ENCODE assay signal across 8 cellular contexts in genomic region chr1:151990856-151991198, GRCh38. TPM values are rescaled to one million over a fixed set of nuclear protein-coding genes. Genes with fewer than 3 reads are reported as not detected.
DNase-seq lines count a peak whose midpoint lies in the region; ATAC-seq and TF ChIP-seq lines count a peak whose summit lies in the region.

No MANE protein-coding gene starts in this region.

- POLR2A ChIA-PET in Panc1 (lab: Charles Lee), result no interaction called here

- no peak overlapping the region for H2BK120ac ChIP-seq in mesendoderm (ENCODE audit: low read depth, low read length)

- CTCF ChIA-PET in Panc1 (lab: Charles Lee), result no interaction called here

- in situ Hi-C loops in Panc1 (cut with HindIII; ENCODE audit: low pct_unique_long_range_greater_than_20kb, low sequenced_read_pairs), result no loop called here

- no peak for ATAC-seq in Panc1
- ATAC-seq in GM18505 (IDR thresholded peaks at IDR 0.05; ENCODE audit: unreplicated experiment), result no peak

- peaks cover 63% of the 10 kb centered on the region for H3K36me3 Mint-ChIP-seq in T-helper 2 cell treated with Interferon-gamma antibody and Interleukin-4, amounts not matched to agents 5 μg/mL and 100 μg/mL, for 36 hours (ENCODE audit: low read depth)

- TF ChIP-seq CTCF in Panc1 (IDR thresholded peaks at IDR 0.05) (no peak), fibroblast of mammary gland (conservative IDR thresholded peaks at IDR 0.05; ENCODE audit: control insufficient read depth, insufficient read depth, low read depth, low read length) (no peak), stomach (IDR thresholded peaks at IDR 0.05) (no peak)

- no peak overlapping the region for H2BK15ac ChIP-seq in mesendoderm (replicated peaks; ENCODE audit: low read depth)

- no peak overlapping the region for H3K4me2 ChIP-seq in mesendoderm (ENCODE audit: low read length)

- H3K4me3 ChIP-seq in Panc1 (ENCODE audit: low read depth in 2 of 2, low read length in 2 of 2) (peak overlapping the region; percentile 67 to 83), fibroblast of mammary gland (ENCODE audit: control insufficient read depth, low read depth, low read length) (peak overlapping the region; percentile 66), stomach (peak overlapping the region in 2 of 4 donors; percentile 80), mesendoderm (ENCODE audit: low read length) (no peak overlapping the region)

- WGBS in stomach, 5 donors, result 11 to 18% (median 12%) methylated on average over 5 of the region's 5 CpGs
- WGBS in mesendoderm (ENCODE audit: extremely low coverage, insufficient coverage, low lambda C conversion rate), result no CpG with 5 or more reads among the region's 5 CpGs

- H3K36me3 ChIP-seq in Panc1 (ENCODE audit: control insufficient read depth, insufficient read depth, low read length), result peaks cover 18% of the 10 kb centered on the region; the same call in 1 of the 2 replicates
- peaks cover 0 to 10% (median 3%) of the 10 kb centered on the region in 4 donors for H3K36me3 ChIP-seq in stomach
- no peaks in the 10 kb centered on the region for H3K36me3 ChIP-seq in mesendoderm (ENCODE audit: control insufficient read depth, insufficient read depth, low read length)

- H2BK5ac ChIP-seq in mesendoderm (ENCODE audit: low read length), result no peak overlapping the region

- H3K27me3 Mint-ChIP-seq in T-helper 2 cell treated with Interferon-gamma antibody and Interleukin-4, amounts not matched to agents 5 μg/mL and 100 μg/mL, for 36 hours (ENCODE audit: low read depth), result no peaks in the 10 kb centered on the region

- H3K27ac ChIP-seq in Panc1 (ENCODE audit: low read length) (peak overlapping the region; percentile 99), stomach (peak overlapping the region in 4 of 5 donors; percentile 62 to 98 (median 91)), mesendoderm (ENCODE audit: low read depth, low read length) (no peak overlapping the region)

- H3K4me1 Mint-ChIP-seq in T-helper 2 cell treated with Interferon-gamma antibody and Interleukin-4, amounts not matched to agents 5 μg/mL and 100 μg/mL, for 36 hours (ENCODE audit: low read depth), result peaks cover 58% of the 10 kb centered on the region

- no peak overlapping the region for H3K18ac ChIP-seq in mesendoderm (ENCODE audit: low read length)

- no peak overlapping the region for H4K8ac ChIP-seq in mesendoderm (ENCODE audit: low read depth, low read length)

- H3K9ac ChIP-seq in mesendoderm (ENCODE audit: low read length), result no peak overlapping the region

- peaks cover 2% of the 10 kb centered on the region for H3K79me1 ChIP-seq in mesendoderm (ENCODE audit: low read length)

- H3K4ac ChIP-seq in mesendoderm (ENCODE audit: low read depth, low read length), result no peak overlapping the region

- H2AK5ac ChIP-seq in mesendoderm (ENCODE audit: low read length), result no peak overlapping the region

- intact Hi-C loops in Panc1 (cut with micrococcal nuclease; ENCODE audit: unreplicated experiment), result no loop called here
- intact Hi-C loops in stomach (cut with DNase I; ENCODE audit: low total_unique reads), result no loop called here

- H3K4me1 ChIP-seq in Panc1 (ENCODE audit: control insufficient read depth, insufficient read depth, low read length) (peaks cover 61% of the 10 kb centered on the region), stomach (peaks cover 56 to 77% (median 68%) of the 10 kb centered on the region in 4 donors), mesendoderm (ENCODE audit: control insufficient read depth, low read depth, low read length) (peaks cover 13% of the 10 kb centered on the region)

- H3K23ac ChIP-seq in mesendoderm (ENCODE audit: low read length), result no peak overlapping the region

- TF ChIP-seq POLR2A in stomach (IDR thresholded peaks at IDR 0.05), result no peak
- no peak for TF ChIP-seq POLR2A in GM18505 (IDR thresholded peaks at IDR 0.05; ENCODE audit: borderline replicate concordance, extremely low read depth, insufficient read depth, insufficient read length)

- peaks cover 31% of the 10 kb centered on the region for H3K79me2 ChIP-seq in mesendoderm (ENCODE audit: control insufficient read depth, insufficient read depth, low read length)

- no peak for DNase-seq in T-helper 2 cell treated with Interferon-gamma antibody and Interleukin-4, amounts not matched to agents 5 μg/mL and 100 μg/mL, for 36 hours (ENCODE audit: low spot score)
- no peak for DNase-seq in T-helper 2 cell
- DNase-seq in Panc1 (ENCODE audit: low read depth, low spot score), result no peak
- DNase-seq in fibroblast of mammary gland (ENCODE audit: low read depth), result peak; percentile 77
- DNase-seq in stomach, result peak; percentile 55
- DNase-seq in mesendoderm, result no peak
- DNase-seq in NCI-H2227 treated with DMSO at 0.1 percent for 48 hours (lab: John Stamatoyannopoulos, UW), result no peak

- H3K9me3 ChIP-seq in Panc1 (ENCODE audit: control insufficient read depth, insufficient read depth, low read depth, low read length) (no peaks in the 10 kb centered on the region), stomach (no peaks in the 10 kb centered on the region)

- H3K27me3 ChIP-seq in Panc1 (ENCODE audit: control insufficient read depth, insufficient read depth, low read length), result no peaks in the 10 kb centered on the region
- peaks cover 0 to 9% (median 0%) of the 10 kb centered on the region in 3 donors for H3K27me3 ChIP-seq in stomach
- H3K27me3 ChIP-seq in mesendoderm (ENCODE audit: insufficient read depth, low read length, poor library complexity), result no peaks in the 10 kb centered on the region

- H4K5ac ChIP-seq in mesendoderm (ENCODE audit: low read length), result no peak overlapping the region

- no TSS peak for BruUV-seq in Panc1 (replicated peaks; lab: Mats Ljungman, UMichigan)

- TF ChIP-seq EP300 in stomach (IDR thresholded peaks at IDR 0.05), result no peak

- no peak overlapping the region for H3K56ac ChIP-seq in mesendoderm (ENCODE audit: low read length)

- no peaks in the 10 kb centered on the region for H3K9me3 Mint-ChIP-seq in T-helper 2 cell treated with Interferon-gamma antibody and Interleukin-4, amounts not matched to agents 5 μg/mL and 100 μg/mL, for 36 hours

- H3K4me3 Mint-ChIP-seq in T-helper 2 cell treated with Interferon-gamma antibody and Interleukin-4, amounts not matched to agents 5 μg/mL and 100 μg/mL, for 36 hours, result peak overlapping the region; percentile 99

- no peak overlapping the region for H3K27ac Mint-ChIP-seq in T-helper 2 cell treated with Interferon-gamma antibody and Interleukin-4, amounts not matched to agents 5 μg/mL and 100 μg/mL, for 36 hours

RNA-seq across cellular contexts. Expression of gene S100A10, which starts 2.8 kb away (rescaled TPM):
- total RNA-seq in Panc1 (2021; ENCODE audit: unreplicated experiment), result 1,621 TPM
- 1,294 TPM for polyA plus RNA-seq in Panc1 (2012; ENCODE audit: insufficient read length)
- total RNA-seq in stomach, result 100 to 1,000 TPM in 2 of 5 donors, 10 to 100 TPM in 2, 1 to 10 TPM in 1; 6.4 to 308 (median 53.9) TPM
- 100 to 1,000 TPM; 220 to 830 (median 399) TPM for polyA plus RNA-seq in stomach
- polyA plus RNA-seq in mesendoderm (2013, experiment 1 of 2), result 181 TPM
- polyA plus RNA-seq in mesendoderm (2013, experiment 2 of 2), result 187 TPM

RNA-seq across cellular contexts. Expression of gene S100A11, which starts 46.0 kb away (rescaled TPM):
- total RNA-seq in Panc1 (2021; ENCODE audit: unreplicated experiment) (474 TPM), stomach (100 to 1,000 TPM in 1 of 5 donors, 10 to 100 TPM in 3, 1 to 10 TPM in 1; 9.8 to 450 (median 26.1) TPM)
- polyA plus RNA-seq in Panc1 (2012; ENCODE audit: insufficient read length), result 692 TPM
- polyA plus RNA-seq in stomach, result 1,000 to 10,000 TPM; 1,189 to 3,881 (median 1,794) TPM
- polyA plus RNA-seq in mesendoderm (2013, experiment 1 of 2), result 847 TPM
- polyA plus RNA-seq in mesendoderm (2013, experiment 2 of 2), result 867 TPM

Comparison
In these comparisons a context has a peak if more than half of its experiments do, and no peak if none do; other contexts are left out.
1. DNase-seq: peak in fibroblast of mammary gland (single experiment) and stomach (single experiment); none in T-helper 2 cell treated with Interferon-gamma antibody and Interleukin-4, amounts not matched to agents 5 μg/mL and 100 μg/mL, for 36 hours (single experiment), T-helper 2 cell (0 of 5), Panc1 (single experiment), mesendoderm (single experiment) and NCI-H2227 treated with DMSO at 0.1 percent for 48 hours (single experiment).